27 cellular contexts compared by ENCODE assay signal in genomic region chr3:89072671-89073070, GRCh38. TPM values are rescaled to one million over a fixed set of nuclear protein-coding genes. Genes with fewer than 3 reads are reported as not detected.
"Had no signal": no experiment of that assay in that cellular context is flagged by ENCODE, and none has a peak within 500 bp of the region (broad histone marks: within the 10 kb centered on the region; RNA-seq: fewer than 3 reads in every experiment).

No MANE protein-coding gene starts in this region.

- H3K4me3 Mint-ChIP-seq: activated CD8-positive, alpha-beta T cell treated with anti-CD3 and anti-CD28 coated beads, Interleukin-2, amount 10 ng/mL, durations not matched to agents 7 days and 5 days; activated naive CD8-positive, alpha-beta T cell treated with anti-CD3 and anti-CD28 coated beads, Interleukin-2, amount 50 U/mL, for 24 hours; activated T-helper 1 cell treated with anti-CD3 and anti-CD28 coated beads, Interleukin-12 subunit alpha, Interleukin-12 subunit beta, Interleukin-2, Interleukin-4 antibody, amounts not matched to agents 30 ng/mL and 10 ng/mL and 1 ng/mL, durations not matched to agents 14 hours and 24 hours and 36 hours; dendritic cell treated with granulocyte-macrophage colony-stimulating factor and Interleukin-4, amounts not matched to agents 40 ng/mL and 50 ng/mL, for 4 days; immature natural killer cell; naive thymus-derived CD4-positive, alpha-beta T cell; neural progenitor cell; stimulated activated naive CD8-positive, alpha-beta T cell treated with anti-CD3 and anti-CD28 coated beads, Interleukin-15, Interleukin-2, amounts not matched to agents 100 ng/mL and 50 ng/mL, for 24 hours had no signal

- H2AFZ ChIP-seq: hepatocyte, neural progenitor cell had no signal

- H3K36me3 Mint-ChIP-seq: immature natural killer cell; naive thymus-derived CD4-positive, alpha-beta T cell; neural progenitor cell had no signal

- H3K36me3 ChIP-seq: lower lobe of right lung, neural progenitor cell, ovary, thyroid gland had no signal

- H3K4me2 ChIP-seq: hepatocyte, neural progenitor cell had no signal

- DNase-seq: activated CD4-positive, alpha-beta T cell treated with anti-CD3 and anti-CD28 coated beads for 1 hour; activated CD4-positive, alpha-beta T cell treated with anti-CD3 and anti-CD28 coated beads, Interleukin-2, amount 50 U/mL, for 1 hour; activated CD8-positive, alpha-beta T cell treated with anti-CD3 and anti-CD28 coated beads, Interleukin-2, amount 10 ng/mL, durations not matched to agents 7 days and 5 days; activated gamma-delta T cell; activated naive CD4-positive, alpha-beta T cell treated with anti-CD3 and anti-CD28 coated beads, Interleukin-2, amount 50 U/mL, for 16 hours; activated naive CD8-positive, alpha-beta T cell treated with anti-CD3 and anti-CD28 coated beads, Interleukin-2, amount 50 U/mL, for 24 hours; anterior cingulate cortex; body of pancreas; effector memory CD4-positive, alpha-beta T cell; foreskin melanocyte; immature natural killer cell; lower lobe of right lung; naive thymus-derived CD4-positive, alpha-beta T cell; ovary; psoas muscle; right cardiac atrium; substantia nigra; T-helper 9 cell; thyroid gland had no signal

- H3K4me1 Mint-ChIP-seq: activated naive CD8-positive, alpha-beta T cell treated with anti-CD3 and anti-CD28 coated beads, Interleukin-2, amount 50 U/mL, for 24 hours; immature natural killer cell; naive thymus-derived CD4-positive, alpha-beta T cell had no signal

- H3K27ac ChIP-seq: body of pancreas, hepatocyte, lower lobe of right lung, neural progenitor cell, ovary, psoas muscle, thyroid gland had no signal

- H3K9me3 ChIP-seq: body of pancreas, lower lobe of right lung, ovary, psoas muscle, thyroid gland had no signal

- ATAC-seq: activated CD8-positive, alpha-beta T cell treated with anti-CD3 and anti-CD28 coated beads, Interleukin-2, amount 10 ng/mL, durations not matched to agents 7 days and 5 days; activated naive CD8-positive, alpha-beta T cell treated with anti-CD3 and anti-CD28 coated beads, Interleukin-2, amount 50 U/mL, for 24 hours; body of pancreas; esophagus mucosa; left lobe of liver; lower lobe of right lung; naive thymus-derived CD4-positive, alpha-beta T cell; psoas muscle; right cardiac atrium had no signal

- H3K27ac Mint-ChIP-seq: activated CD8-positive, alpha-beta T cell treated with anti-CD3 and anti-CD28 coated beads, Interleukin-2, amount 10 ng/mL, durations not matched to agents 7 days and 5 days; activated naive CD8-positive, alpha-beta T cell treated with anti-CD3 and anti-CD28 coated beads, Interleukin-2, amount 50 U/mL, for 24 hours; activated T-helper 1 cell treated with anti-CD3 and anti-CD28 coated beads, Interleukin-12 subunit alpha, Interleukin-12 subunit beta, Interleukin-2, Interleukin-4 antibody, amounts not matched to agents 30 ng/mL and 10 ng/mL and 1 ng/mL, durations not matched to agents 14 hours and 24 hours and 36 hours; dendritic cell treated with granulocyte-macrophage colony-stimulating factor and Interleukin-4, amounts not matched to agents 40 ng/mL and 50 ng/mL, for 4 days; immature natural killer cell; naive thymus-derived CD4-positive, alpha-beta T cell; neural progenitor cell; stimulated activated naive CD8-positive, alpha-beta T cell treated with anti-CD3 and anti-CD28 coated beads, Interleukin-15, Interleukin-2, amounts not matched to agents 100 ng/mL and 50 ng/mL, for 24 hours had no signal

- H3K4me1 ChIP-seq: body of pancreas, lower lobe of right lung, neural progenitor cell, psoas muscle, thyroid gland had no signal

- H3K9me3 Mint-ChIP-seq: activated T-helper 1 cell treated with anti-CD3 and anti-CD28 coated beads, Interleukin-12 subunit alpha, Interleukin-12 subunit beta, Interleukin-2, Interleukin-4 antibody, amounts not matched to agents 30 ng/mL and 10 ng/mL and 1 ng/mL, durations not matched to agents 14 hours and 24 hours and 36 hours; stimulated activated naive CD8-positive, alpha-beta T cell treated with anti-CD3 and anti-CD28 coated beads, Interleukin-15, Interleukin-2, amounts not matched to agents 100 ng/mL and 50 ng/mL, for 24 hours had no signal

- H3K27me3 Mint-ChIP-seq: activated naive CD8-positive, alpha-beta T cell treated with anti-CD3 and anti-CD28 coated beads, Interleukin-2, amount 50 U/mL, for 24 hours; dendritic cell treated with granulocyte-macrophage colony-stimulating factor and Interleukin-4, amounts not matched to agents 40 ng/mL and 50 ng/mL, for 4 days; naive thymus-derived CD4-positive, alpha-beta T cell; stimulated activated naive CD8-positive, alpha-beta T cell treated with anti-CD3 and anti-CD28 coated beads, Interleukin-15, Interleukin-2, amounts not matched to agents 100 ng/mL and 50 ng/mL, for 24 hours had no signal

- H3K4me3 ChIP-seq: body of pancreas, hepatocyte, lower lobe of right lung, neural progenitor cell, ovary, psoas muscle, thyroid gland had no signal

- H3K79me2 ChIP-seq: hepatocyte had no signal

- H3K27me3 ChIP-seq: body of pancreas, hepatocyte, neural progenitor cell, ovary, thyroid gland had no signal

RNA-seq across cellular contexts. Expression of gene EPHA3, which starts 34.8 kb away (rescaled TPM):
- total RNA-seq: activated T-helper 1 cell treated with anti-CD3 and anti-CD28 coated beads, Interleukin-12 subunit alpha, Interleukin-12 subunit beta, Interleukin-2, Interleukin-4 antibody, amounts not matched to agents 30 ng/mL and 10 ng/mL and 1 ng/mL, durations not matched to agents 14 hours and 24 hours and 36 hours; endothelial cell of umbilical vein; naive thymus-derived CD4-positive, alpha-beta T cell had no signal
- polyA plus RNA-seq: endothelial cell of umbilical vein; immature natural killer cell; naive thymus-derived CD4-positive, alpha-beta T cell had no signal
